8 cellular contexts compared by ENCODE assay signal in the genomic region with DNA sequence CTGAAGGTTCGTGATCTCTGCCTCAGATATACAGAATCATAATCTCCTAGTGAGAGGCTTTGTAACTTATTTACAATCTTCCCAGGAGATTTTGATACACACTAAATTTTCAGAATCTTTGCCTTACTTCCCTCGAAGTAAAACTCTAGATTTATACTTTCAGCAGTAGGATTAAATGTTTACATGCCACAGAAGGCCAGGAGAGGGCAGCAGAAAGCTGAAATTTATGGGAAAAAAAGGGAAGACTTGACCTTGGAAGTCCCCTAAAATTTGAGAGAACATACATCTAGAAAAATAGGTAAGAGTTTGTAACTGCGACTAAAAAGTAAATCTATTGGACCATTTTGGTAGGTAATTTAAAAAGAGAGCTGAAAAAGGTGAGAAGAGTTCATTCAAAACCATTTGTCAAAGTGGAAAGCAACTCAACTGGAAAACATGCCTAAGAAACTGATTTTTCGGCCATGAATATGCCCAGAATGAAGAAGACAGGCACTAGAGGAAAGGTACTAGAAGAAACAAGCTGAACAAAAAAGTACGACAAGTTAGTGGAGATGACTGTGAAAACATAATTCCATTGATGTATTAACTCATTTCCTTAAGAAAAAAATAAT.
DNase-seq lines count a peak whose midpoint lies in the region; ATAC-seq and TF ChIP-seq lines count a peak whose summit lies in the region.

No MANE protein-coding gene starts in this region.

- no peaks in the 10 kb centered on the region for H3K4me1 Mint-ChIP-seq in CD4-positive, alpha-beta T cell (ENCODE audit: low read depth)
- H3K4me1 Mint-ChIP-seq in CD8-positive, alpha-beta T cell (ENCODE audit: low read depth): no peaks in the 10 kb centered on the region
- peaks cover 5% of the 10 kb centered on the region for H3K4me1 Mint-ChIP-seq in activated naive CD8-positive, alpha-beta T cell treated with anti-CD3 and anti-CD28 coated beads, Interleukin-2, amount 50 U/mL, for 24 hours

- no peak for TF ChIP-seq CTCF in CD4-positive, alpha-beta T cell (IDR thresholded peaks at IDR 0.05)
- no peak for TF ChIP-seq CTCF in vagina (IDR thresholded peaks at IDR 0.05)
- no peak for TF ChIP-seq CTCF in CD8-positive, alpha-beta T cell (IDR thresholded peaks at IDR 0.05)

- intact Hi-C loops in CD4-positive, alpha-beta T cell (cut with DNase I, micrococcal nuclease): no loop called here
- intact Hi-C loops in vagina (cut with DNase I): no loop called here
- intact Hi-C loops in CD8-positive, alpha-beta T cell (cut with DNase I, micrococcal nuclease): no loop called here

- no peak overlapping the region for H3K4me3 ChIP-seq in iPS DF 6.9 (ENCODE audit: low read length)
- H3K4me3 ChIP-seq in vagina: no peak overlapping the region
- H3K4me3 ChIP-seq in CD8-positive, alpha-beta T cell (ENCODE audit: low read depth, low read length): no peak overlapping the region

- TF ChIP-seq POLR2A in vagina (IDR thresholded peaks at IDR 0.05): no peak

- H3K27ac ChIP-seq in iPS DF 6.9 (ENCODE audit: low read length) (no peak overlapping the region), vagina (no peak overlapping the region)
- H3K27ac ChIP-seq in CD4-positive, alpha-beta T cell (ENCODE audit: low read depth, low read length): no peak overlapping the region
- no peak overlapping the region for H3K27ac ChIP-seq in CD8-positive, alpha-beta T cell (ENCODE audit: low read depth, low read length)

- peak; percentile 50 for ATAC-seq in HG02623 (IDR thresholded peaks at IDR 0.05; ENCODE audit: unreplicated experiment)
- no peak for ATAC-seq in CD4-positive, alpha-beta T cell (ENCODE audit: poor library complexity)
- ATAC-seq in CD8-positive, alpha-beta T cell: no peak
- no peak for ATAC-seq in activated naive CD8-positive, alpha-beta T cell treated with anti-CD3 and anti-CD28 coated beads, Interleukin-2, amount 50 U/mL, for 24 hours

- H3K36me3 ChIP-seq in iPS DF 6.9 (ENCODE audit: control insufficient read depth, insufficient read depth, low read length): no peaks in the 10 kb centered on the region
- H3K36me3 ChIP-seq in vagina: no peaks in the 10 kb centered on the region
- no peaks in the 10 kb centered on the region for H3K36me3 ChIP-seq in CD8-positive, alpha-beta T cell (ENCODE audit: insufficient read depth, low read length)

- no peak overlapping the region for H3K27ac Mint-ChIP-seq in CD4-positive, alpha-beta T cell
- no peak overlapping the region for H3K27ac Mint-ChIP-seq in CD8-positive, alpha-beta T cell
- H3K27ac Mint-ChIP-seq in activated naive CD8-positive, alpha-beta T cell treated with anti-CD3 and anti-CD28 coated beads, Interleukin-2, amount 50 U/mL, for 24 hours: no peak overlapping the region

- H3K4me3 Mint-ChIP-seq in CD4-positive, alpha-beta T cell: no peak overlapping the region
- H3K4me3 Mint-ChIP-seq in CD8-positive, alpha-beta T cell: no peak overlapping the region
- H3K4me3 Mint-ChIP-seq in activated naive CD8-positive, alpha-beta T cell treated with anti-CD3 and anti-CD28 coated beads, Interleukin-2, amount 50 U/mL, for 24 hours: no peak overlapping the region

- H3K27me3 ChIP-seq in iPS DF 6.9 (ENCODE audit: control insufficient read depth, insufficient read depth, low read length) (no peaks in the 10 kb centered on the region), vagina (no peaks in the 10 kb centered on the region)
- no peaks in the 10 kb centered on the region for H3K27me3 ChIP-seq in CD4-positive, alpha-beta T cell (ENCODE audit: control insufficient read depth, insufficient read depth, low read length)
- H3K27me3 ChIP-seq in CD8-positive, alpha-beta T cell (ENCODE audit: insufficient read depth, low read length): no peaks in the 10 kb centered on the region

- H3K4me1 ChIP-seq in iPS DF 6.9 (ENCODE audit: control insufficient read depth, insufficient read depth, low read length) (no peaks in the 10 kb centered on the region), vagina (no peaks in the 10 kb centered on the region)
- H3K4me1 ChIP-seq in CD8-positive, alpha-beta T cell (ENCODE audit: insufficient read depth, low read length): no peaks in the 10 kb centered on the region

- no peaks in the 10 kb centered on the region for H3K36me3 Mint-ChIP-seq in CD4-positive, alpha-beta T cell (ENCODE audit: low read depth)
- no peaks in the 10 kb centered on the region for H3K36me3 Mint-ChIP-seq in CD8-positive, alpha-beta T cell
- H3K36me3 Mint-ChIP-seq in activated naive CD8-positive, alpha-beta T cell treated with anti-CD3 and anti-CD28 coated beads, Interleukin-2, amount 50 U/mL, for 24 hours (ENCODE audit: low read depth): no peaks in the 10 kb centered on the region

- CTCF ChIA-PET in CD4-positive, alpha-beta T cell (lab: Charles Lee): no interaction called here
- CTCF ChIA-PET in CD8-positive, alpha-beta T cell (lab: Charles Lee): no interaction called here

- POLR2A ChIA-PET in CD4-positive, alpha-beta T cell (lab: Charles Lee): no interaction called here
- POLR2A ChIA-PET in CD8-positive, alpha-beta T cell (lab: Charles Lee): no interaction called here

- DNase-seq in CMK (ENCODE audit: low read depth): peak; percentile 2
- DNase-seq in SK-N-DZ (ENCODE audit: low spot score): peak; percentile 40
- DNase-seq in iPS DF 6.9 (ENCODE audit: low read depth, low spot score): peak; percentile 16
- no peak for DNase-seq in CD4-positive, alpha-beta T cell
- no peak for DNase-seq in vagina (ENCODE audit: extremely low spot score in 2 of 2)
- no peak for DNase-seq in CD8-positive, alpha-beta T cell
- DNase-seq in activated naive CD8-positive, alpha-beta T cell treated with anti-CD3 and anti-CD28 coated beads, Interleukin-2, amount 50 U/mL, for 24 hours: no peak

- no peaks in the 10 kb centered on the region for H3K9me3 Mint-ChIP-seq in CD4-positive, alpha-beta T cell
- H3K9me3 Mint-ChIP-seq in CD8-positive, alpha-beta T cell: no peaks in the 10 kb centered on the region
- peaks cover 4% of the 10 kb centered on the region for H3K9me3 Mint-ChIP-seq in activated naive CD8-positive, alpha-beta T cell treated with anti-CD3 and anti-CD28 coated beads, Interleukin-2, amount 50 U/mL, for 24 hours

- WGBS in iPS DF 6.9 (ENCODE audit: insufficient coverage, insufficient read length): no CpG with 5 or more reads among the region's 5 CpGs

- H3K9me3 ChIP-seq in iPS DF 6.9 (ENCODE audit: control insufficient read depth, insufficient read depth, low read length) (no peaks in the 10 kb centered on the region), vagina (no peaks in the 10 kb centered on the region)
- H3K9me3 ChIP-seq in CD4-positive, alpha-beta T cell (ENCODE audit: control insufficient read depth, low read length): no peaks in the 10 kb centered on the region
- H3K9me3 ChIP-seq in CD8-positive, alpha-beta T cell (ENCODE audit: low read length): no peaks in the 10 kb centered on the region

- H3K27me3 Mint-ChIP-seq in CD4-positive, alpha-beta T cell: no peaks in the 10 kb centered on the region
- no peaks in the 10 kb centered on the region for H3K27me3 Mint-ChIP-seq in CD8-positive, alpha-beta T cell (ENCODE audit: low read depth)
- no peaks in the 10 kb centered on the region for H3K27me3 Mint-ChIP-seq in activated naive CD8-positive, alpha-beta T cell treated with anti-CD3 and anti-CD28 coated beads, Interleukin-2, amount 50 U/mL, for 24 hours

Comparison
In these comparisons a context has a peak if more than half of its experiments do, and no peak if none do; other contexts are left out.
1. DNase-seq: peak in CMK (single experiment), SK-N-DZ (single experiment) and iPS DF 6.9 (single experiment); none in CD4-positive, alpha-beta T cell (0 of 10), vagina (0 of 2), CD8-positive, alpha-beta T cell (0 of 7) and activated naive CD8-positive, alpha-beta T cell treated with anti-CD3 and anti-CD28 coated beads, Interleukin-2, amount 50 U/mL, for 24 hours (single experiment).